In genomic region chr5:115345344-115345743, GRCh38 we compare ENCODE assay signal across 24 cellular contexts.
"Had no signal": no experiment of that assay in that cellular context is flagged by ENCODE, and none has a peak within 500 bp of the region (broad histone marks: within the 10 kb centered on the region; RNA-seq: fewer than 3 reads in every experiment).

No MANE protein-coding gene starts in this region.

- H3K4me3 ChIP-seq: coronary artery, dorsolateral prefrontal cortex, esophagus muscularis mucosa, gastroesophageal sphincter, heart right ventricle, left lung, lower lobe of right lung, mucosa of descending colon had no signal

- H3K27me3 ChIP-seq: dorsolateral prefrontal cortex, esophagus muscularis mucosa, foreskin keratinocyte, gastroesophageal sphincter, heart right ventricle, left lung had no signal

- H3K36me3 ChIP-seq: esophagus muscularis mucosa, gastroesophageal sphincter, heart right ventricle, left lung, lower lobe of right lung had no signal

- FAIRE-seq: endothelial cell of umbilical vein, frontal cortex, islet of Langerhans, keratinocyte had no signal

- H3K27ac ChIP-seq: coronary artery, dorsolateral prefrontal cortex, esophagus muscularis mucosa, foreskin keratinocyte, gastroesophageal sphincter, heart right ventricle, left lung, lower lobe of right lung had no signal

- H3K9me3 ChIP-seq: esophagus muscularis mucosa, gastroesophageal sphincter, left lung, lower lobe of right lung, mucosa of descending colon had no signal

- H3K4me1 ChIP-seq: gastroesophageal sphincter, lower lobe of right lung had no signal

- DNase-seq: dermis blood vessel endothelial cell; dorsolateral prefrontal cortex; effector CD4-positive, alpha-beta T cell; effector memory CD4-positive, alpha-beta T cell; foreskin keratinocyte; glutamatergic neuron; head of caudate nucleus; heart right ventricle; hippocampal formation; left cardiac atrium; left lung; left ventricle myocardium superior; lower lobe of right lung; mesenchymal stem cell; mucosa of descending colon; naive B cell; naive thymus-derived CD8-positive, alpha-beta T cell had no signal

- ATAC-seq: foreskin keratinocyte; gastroesophageal sphincter; heart right ventricle; left cardiac atrium; left lung; left ventricle myocardium superior; lower lobe of right lung; mucosa of descending colon; naive thymus-derived CD8-positive, alpha-beta T cell had no signal
